Comparison of ENCODE assay signal across 27 cellular contexts in genomic region chr14:102058931-102059330, GRCh38.
"Had no signal": no experiment of that assay in that cellular context is flagged by ENCODE, and none has a peak within 500 bp of the region (broad histone marks: within the 10 kb centered on the region; RNA-seq: fewer than 3 reads in every experiment).

No MANE protein-coding gene starts in this region.

- ATAC-seq: activated CD8-positive, alpha-beta T cell treated with anti-CD3 and anti-CD28 coated beads for 36 hours; activated naive CD8-positive, alpha-beta T cell treated with anti-CD3 and anti-CD28 coated beads, Interleukin-2, amount 50 U/mL, for 24 hours; activated T-cell treated with anti-CD3 and anti-CD28 coated beads, Interleukin-2, amount 50 U/mL, for 4 hours; activated T-helper 17 cell treated with anti-CD3 and anti-CD28 coated beads, Interleukin-2, amount 50 U/mL, for 72 hours; body of pancreas; esophagus mucosa; WTC11 had no signal

- H3K27me3 ChIP-seq: adrenal gland, body of pancreas, colonic mucosa had no signal

- H3K27ac Mint-ChIP-seq: activated CD4-positive, alpha-beta T cell treated with anti-CD3 and anti-CD28 coated beads, Interleukin-2, amount 10 ng/mL, durations not matched to agents 7 days and 5 days; activated CD8-positive, alpha-beta T cell treated with anti-CD3 and anti-CD28 coated beads for 36 hours; activated naive CD4-positive, alpha-beta T cell treated with anti-CD3 and anti-CD28 coated beads for 36 hours; activated naive CD4-positive, alpha-beta T cell treated with anti-CD3 and anti-CD28 coated beads, Interleukin-2, amount 50 U/mL, for 24 hours; activated naive CD8-positive, alpha-beta T cell treated with anti-CD3 and anti-CD28 coated beads for 36 hours; activated T-helper 17 cell treated with anti-CD3 and anti-CD28 coated beads, Interleukin-2, amount 50 U/mL, for 72 hours; endodermal cell had no signal

- H3K9me3 ChIP-seq: adrenal gland, body of pancreas, colonic mucosa had no signal

- H3K4me3 ChIP-seq: adrenal gland, body of pancreas, colonic mucosa had no signal

- H3K4me1 Mint-ChIP-seq: activated naive CD8-positive, alpha-beta T cell treated with anti-CD3 and anti-CD28 coated beads for 36 hours had no signal

- H3K36me3 Mint-ChIP-seq: WTC11 had no signal

- H3K36me3 ChIP-seq: adrenal gland, colonic mucosa had no signal

- H3K27me3 Mint-ChIP-seq: activated CD4-positive, alpha-beta T cell treated with anti-CD3 and anti-CD28 coated beads, Interleukin-2, amount 10 ng/mL, durations not matched to agents 7 days and 5 days; activated CD8-positive, alpha-beta T cell treated with anti-CD3 and anti-CD28 coated beads for 36 hours; activated naive CD4-positive, alpha-beta T cell treated with anti-CD3 and anti-CD28 coated beads, Interleukin-2, amount 50 U/mL, for 24 hours; activated naive CD8-positive, alpha-beta T cell treated with anti-CD3 and anti-CD28 coated beads for 36 hours; activated naive CD8-positive, alpha-beta T cell treated with anti-CD3 and anti-CD28 coated beads, Interleukin-2, amount 50 U/mL, for 24 hours; activated T-helper 17 cell treated with anti-CD3 and anti-CD28 coated beads, Interleukin-2, amount 50 U/mL, for 72 hours had no signal

- H3K4me3 Mint-ChIP-seq: activated CD4-positive, alpha-beta T cell treated with anti-CD3 and anti-CD28 coated beads, Interleukin-2, amount 10 ng/mL, durations not matched to agents 7 days and 5 days; activated CD8-positive, alpha-beta T cell treated with anti-CD3 and anti-CD28 coated beads for 36 hours; activated naive CD4-positive, alpha-beta T cell treated with anti-CD3 and anti-CD28 coated beads for 36 hours; activated naive CD4-positive, alpha-beta T cell treated with anti-CD3 and anti-CD28 coated beads, Interleukin-2, amount 50 U/mL, for 24 hours; activated naive CD8-positive, alpha-beta T cell treated with anti-CD3 and anti-CD28 coated beads for 36 hours; activated naive CD8-positive, alpha-beta T cell treated with anti-CD3 and anti-CD28 coated beads, Interleukin-2, amount 50 U/mL, for 24 hours; activated T-cell treated with anti-CD3 and anti-CD28 coated beads, Interleukin-2, amount 50 U/mL, for 4 hours; activated T-helper 17 cell treated with anti-CD3 and anti-CD28 coated beads, Interleukin-2, amount 50 U/mL, for 72 hours; endodermal cell; WTC11 had no signal

- H3K9me3 Mint-ChIP-seq: activated CD8-positive, alpha-beta T cell treated with anti-CD3 and anti-CD28 coated beads for 36 hours; activated naive CD4-positive, alpha-beta T cell treated with anti-CD3 and anti-CD28 coated beads for 36 hours; activated naive CD4-positive, alpha-beta T cell treated with anti-CD3 and anti-CD28 coated beads, Interleukin-2, amount 50 U/mL, for 24 hours; activated naive CD8-positive, alpha-beta T cell treated with anti-CD3 and anti-CD28 coated beads for 36 hours; activated naive CD8-positive, alpha-beta T cell treated with anti-CD3 and anti-CD28 coated beads, Interleukin-2, amount 50 U/mL, for 24 hours; activated T-cell treated with anti-CD3 and anti-CD28 coated beads, Interleukin-2, amount 50 U/mL, for 4 hours; activated T-helper 17 cell treated with anti-CD3 and anti-CD28 coated beads, Interleukin-2, amount 50 U/mL, for 72 hours; endodermal cell; WTC11 had no signal

- DNase-seq: activated CD4-positive, alpha-beta T cell treated with anti-CD3 and anti-CD28 coated beads for 1 hour; activated CD4-positive, alpha-beta T cell treated with anti-CD3 and anti-CD28 coated beads for 4 hours; activated CD4-positive, alpha-beta T cell treated with anti-CD3 and anti-CD28 coated beads, Interleukin-2, amount 10 ng/mL, durations not matched to agents 7 days and 5 days; activated CD4-positive, alpha-beta T cell treated with anti-CD3 and anti-CD28 coated beads, Interleukin-2, amount 50 U/mL, for 4 hours; activated CD8-positive, alpha-beta memory T cell treated with anti-CD3 and anti-CD28 coated beads for 24 hours; activated CD8-positive, alpha-beta T cell treated with anti-CD3 and anti-CD28 coated beads for 36 hours; activated effector memory CD4-positive, alpha-beta T cell treated with Interleukin-2 at 50 U/mL for 16 hours; activated naive CD4-positive, alpha-beta T cell treated with anti-CD3 and anti-CD28 coated beads for 36 hours; activated naive CD8-positive, alpha-beta T cell treated with anti-CD3 and anti-CD28 coated beads for 36 hours; activated naive CD8-positive, alpha-beta T cell treated with anti-CD3 and anti-CD28 coated beads, Interleukin-2, amount 50 U/mL, for 24 hours; activated T-cell treated with anti-CD3 and anti-CD28 coated beads, Interleukin-2, amount 50 U/mL, for 4 hours; adrenal gland; amygdala; body of pancreas; caudate nucleus; cerebellar nuclear complex; colonic mucosa; effector CD8-positive, alpha-beta T cell; endodermal cell; foreskin fibroblast; glutamatergic neuron; T-helper 2 cell had no signal

- H3K27ac ChIP-seq: adrenal gland, body of pancreas, colonic mucosa, VCaP had no signal

- H3K4me1 ChIP-seq: colonic mucosa had no signal
